Comparison of ENCODE assay signal across 8 cellular contexts in genomic region chr12:124914392-124915248, GRCh38. TPM values are rescaled to one million over a fixed set of nuclear protein-coding genes. Genes with fewer than 3 reads are reported as not detected.
DNase-seq lines count a peak whose midpoint lies in the region; ATAC-seq and TF ChIP-seq lines count a peak whose summit lies in the region.

TSS of gene UBC (minus strand) at chr12:124914650. CDS start at chr12:124913771, 879 bp downstream.

- POLR2A ChIA-PET in CD8-positive, alpha-beta T cell (lab: Charles Lee), result interaction anchor here (0.5 to 12.3 kb wide), 9 partner anchors 11 to 1550 kb away, joined by 3 to 312 read pairs (median 4); partner anchors contain the start of gene SBNO1

- no peaks in the 10 kb centered on the region for H3K9me3 Mint-ChIP-seq in CD8-positive, alpha-beta T cell
- H3K9me3 Mint-ChIP-seq in type B pancreatic cell, result no peaks in the 10 kb centered on the region

- peak within 1 kb of the TSS; percentile 99 for H3K4me3 ChIP-seq in CD8-positive, alpha-beta T cell (ENCODE audit: low read depth, low read length)
- H3K4me3 ChIP-seq in GM23248, result peak within 1 kb of the TSS; percentile 99
- H3K4me3 ChIP-seq in NT2/D1 (ENCODE audit: insufficient read length, low read depth), result peak within 1 kb of the TSS; percentile 99

- WGBS in GM23248 (ENCODE audit: low coverage in 1 of 2, low lambda C conversion rate in 2 of 2, missing lambda C conversion rate in 2 of 2), 2 experiments, result 1% methylated on average over 48 to 75 of the region's 85 CpGs

- peak; percentile 79 to 96 (median 90) for DNase-seq in CD8-positive, alpha-beta T cell
- DNase-seq in GM23248 (peak; percentile 93), NT2/D1 (ENCODE audit: low read depth, low spot score) (peak; percentile 84), glomerular visceral epithelial cell (ENCODE audit: extremely low spot score) (peak; percentile 88), pons (ENCODE audit: low spot score) (peak; percentile 88), type B pancreatic cell (ENCODE audit: extremely low spot score, unreplicated experiment) (peak; percentile 91), HuH-7.5 (ENCODE audit: low spot score) (no peak)
- DNase-seq in activated gamma-delta T cell treated with anti-CD3 and anti-CD28 coated beads, Interleukin-2, amount 50 U/mL, for 16 hours (ENCODE audit: low read depth), result peak; percentile 84

- H2AFZ ChIP-seq in GM23248, result peak within 1 kb of the TSS; percentile 95

- peaks cover 42% of the 10 kb centered on the region for H3K36me3 Mint-ChIP-seq in CD8-positive, alpha-beta T cell
- H3K36me3 Mint-ChIP-seq in type B pancreatic cell, result peaks cover 44% of the 10 kb centered on the region

- peak within 1 kb of the TSS; percentile 99 for H3K27ac ChIP-seq in CD8-positive, alpha-beta T cell (ENCODE audit: low read depth, low read length)
- peak within 1 kb of the TSS; percentile 100 for H3K27ac ChIP-seq in GM23248

- H3K4me1 ChIP-seq in CD8-positive, alpha-beta T cell (ENCODE audit: insufficient read depth, low read length), result peaks cover 52% of the 10 kb centered on the region
- H3K4me1 ChIP-seq in GM23248 (ENCODE audit: insufficient read depth), result peaks cover 50% of the 10 kb centered on the region
- H3K4me1 ChIP-seq in NT2/D1 (ENCODE audit: insufficient read depth, insufficient read length), result peaks cover 6% of the 10 kb centered on the region

- H3K4me3 Mint-ChIP-seq in CD8-positive, alpha-beta T cell, result peak within 1 kb of the TSS; percentile 100
- H3K4me3 Mint-ChIP-seq in type B pancreatic cell, result peak within 1 kb of the TSS; percentile 100

- H3K9me2 ChIP-seq in GM23248 (ENCODE audit: insufficient read depth), result no peaks in the 10 kb centered on the region

- TF ChIP-seq CTCF in CD8-positive, alpha-beta T cell (IDR thresholded peaks at IDR 0.05), result no peak
- no peak for TF ChIP-seq CTCF in type B pancreatic cell (conservative IDR thresholded peaks at IDR 0.05)

- H4K20me1 ChIP-seq in GM23248 (ENCODE audit: insufficient read depth), result peaks cover 21% of the 10 kb centered on the region

- H3K27me3 Mint-ChIP-seq in CD8-positive, alpha-beta T cell (ENCODE audit: low read depth), result no peaks in the 10 kb centered on the region
- peaks cover 24% of the 10 kb centered on the region for H3K27me3 Mint-ChIP-seq in type B pancreatic cell

- H3K4me2 ChIP-seq in GM23248 (ENCODE audit: unreplicated experiment), result peak within 1 kb of the TSS; percentile 91

- in situ Hi-C loops in GM23248 (cut with MboI), result no loop called here

- peak within 1 kb of the TSS; percentile 100 for H3K27ac Mint-ChIP-seq in CD8-positive, alpha-beta T cell
- peak within 1 kb of the TSS; percentile 99 for H3K27ac Mint-ChIP-seq in type B pancreatic cell

- intact Hi-C loops in CD8-positive, alpha-beta T cell (cut with DNase I, micrococcal nuclease), result loop anchor here (1.0 to 10.0 kb wide), 7 partner anchors 8 to 942 kb away; partner anchors contain the start of genes CCDC92 (in 2 of the 2), ZNF664 (in 2 of the 2) and DHX37 (in 1 of the 2)

- H3K79me2 ChIP-seq in GM23248 (ENCODE audit: insufficient read depth), result peaks cover 55% of the 10 kb centered on the region

- ATAC-seq in CD8-positive, alpha-beta T cell, result peak; percentile 44

- H3K27me3 ChIP-seq in CD8-positive, alpha-beta T cell (ENCODE audit: insufficient read depth, low read length), result no peaks in the 10 kb centered on the region
- H3K27me3 ChIP-seq in GM23248 (replicated peaks; ENCODE audit: insufficient read depth), result no peaks in the 10 kb centered on the region
- no peaks in the 10 kb centered on the region for H3K27me3 ChIP-seq in NT2/D1 (ENCODE audit: insufficient read depth, insufficient read length)

- H3F3A ChIP-seq in GM23248 (ENCODE audit: insufficient read depth), result peaks cover 71% of the 10 kb centered on the region

- H3K9me3 ChIP-seq in CD8-positive, alpha-beta T cell (ENCODE audit: low read length), result no peaks in the 10 kb centered on the region
- no peaks in the 10 kb centered on the region for H3K9me3 ChIP-seq in GM23248 (ENCODE audit: low read depth)
- no peaks in the 10 kb centered on the region for H3K9me3 ChIP-seq in NT2/D1 (ENCODE audit: insufficient read depth, low read length)

- H3K4me1 Mint-ChIP-seq in CD8-positive, alpha-beta T cell (ENCODE audit: low read depth), result peaks cover 84% of the 10 kb centered on the region
- H3K4me1 Mint-ChIP-seq in type B pancreatic cell (ENCODE audit: unreplicated experiment), result peaks cover 53% of the 10 kb centered on the region

- CTCF ChIA-PET in CD8-positive, alpha-beta T cell (lab: Charles Lee), result interaction anchor here (0.7 to 17.5 kb wide), 6 partner anchors 8 to 25 kb away, joined by 3 to 323 read pairs (median 9); no protein-coding TSS in a partner anchor

- peaks cover 14% of the 10 kb centered on the region for H3K36me3 ChIP-seq in CD8-positive, alpha-beta T cell (ENCODE audit: insufficient read depth, low read length)
- H3K36me3 ChIP-seq in GM23248 (ENCODE audit: low read depth), result peaks cover 16% of the 10 kb centered on the region
- H3K36me3 ChIP-seq in NT2/D1 (ENCODE audit: insufficient read depth, insufficient read length, low read length), result peaks cover 29% of the 10 kb centered on the region

- H3K9ac ChIP-seq in GM23248 (peak within 1 kb of the TSS; percentile 100), NT2/D1 (ENCODE audit: insufficient read length, low read depth) (peak within 1 kb of the TSS; percentile 99)

RNA-seq across cellular contexts. Expression of gene UBC, which starts in this region (rescaled TPM):
- 1,000 to 10,000 TPM; 1,771 to 1,786 TPM for total RNA-seq in CD8-positive, alpha-beta T cell
- total RNA-seq in GM23248 (2014; rRNA removed; shearing (Covaris generic)), result 1,383 and 1,496 TPM in 2 replicates
- polyA plus RNA-seq in GM23248 (2016; fragmentation: Nextera tagmentation; extraction: Ambion mirVana), result 1,490 and 1,515 TPM in 2 replicates
- total RNA-seq in type B pancreatic cell (ENCODE audit: low replicate concordance), result 761 and 1,411 TPM in 2 replicates
